Comparison of ENCODE assay signal across 8 cellular contexts in the genomic region with DNA sequence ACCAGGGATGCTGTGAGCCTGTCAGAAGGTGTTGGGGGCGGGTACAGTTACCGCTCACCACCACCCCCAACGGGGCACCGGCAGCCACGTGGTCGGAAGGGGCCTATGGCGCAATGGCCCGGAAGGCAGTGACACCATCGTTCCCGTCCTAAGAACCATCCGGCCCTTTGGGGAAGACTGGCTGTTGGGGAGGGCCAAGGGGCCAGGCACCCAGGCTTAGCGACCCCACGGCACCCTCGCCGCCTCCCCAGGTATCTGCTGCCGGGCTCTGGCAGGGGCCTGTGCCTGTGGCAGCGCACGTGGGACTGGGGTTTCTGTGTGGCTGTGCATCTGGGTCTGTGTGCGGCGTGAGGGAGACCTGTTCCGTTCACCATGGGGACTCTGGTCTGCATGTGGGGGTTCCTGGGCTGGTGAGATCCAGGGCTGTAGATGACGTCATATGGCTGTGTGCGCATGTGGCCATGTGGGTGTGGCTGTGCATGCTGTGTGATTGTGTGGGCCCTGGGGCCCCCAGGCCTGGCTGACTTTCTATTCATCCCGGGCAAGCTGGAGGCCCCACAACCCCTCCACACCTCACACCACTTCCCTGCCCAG. TPM values are rescaled to one million over a fixed set of nuclear protein-coding genes. Genes with fewer than 3 reads are reported as not detected.
DNase-seq lines count a peak whose midpoint lies in the region; ATAC-seq and TF ChIP-seq lines count a peak whose summit lies in the region.

No MANE protein-coding gene starts in this region.

- peak overlapping the region; percentile 85 to 100 for H3K4me3 Mint-ChIP-seq in stimulated activated naive CD8-positive, alpha-beta T cell treated with anti-CD3 and anti-CD28 coated beads, Interleukin-15, amount 100 ng/mL, for 72 hours

- H3K27me3 Mint-ChIP-seq in stimulated activated naive CD8-positive, alpha-beta T cell treated with anti-CD3 and anti-CD28 coated beads, Interleukin-15, amount 100 ng/mL, for 72 hours: no peaks in the 10 kb centered on the region

- peak; percentile 59 for DNase-seq in GM12864 (ENCODE audit: low read depth)
- peak; percentile 83 for DNase-seq in OCI-M1 (lab: John Stamatoyannopoulos, UW)
- peak; percentile 79 for DNase-seq in activated gamma-delta T cell treated with Interleukin-2 at 50 U/mL for 16 hours
- peak in 2 of 3 donors; percentile 69 to 89 for DNase-seq in mucosa of descending colon
- peak; percentile 86 to 93 for DNase-seq in stimulated activated naive CD8-positive, alpha-beta T cell treated with anti-CD3 and anti-CD28 coated beads, Interleukin-15, amount 100 ng/mL, for 72 hours
- DNase-seq in NCI-H1436 (lab: John Stamatoyannopoulos, UW): no peak
- DNase-seq in NCI-H128 (lab: John Stamatoyannopoulos, UW; ENCODE audit: unreplicated experiment): no peak

- H3K9me3 ChIP-seq in mucosa of descending colon: no peaks in the 10 kb centered on the region

- ATAC-seq in HG02588 (IDR thresholded peaks at IDR 0.05; ENCODE audit: unreplicated experiment): peak; percentile 63
- peak; percentile 71 for ATAC-seq in mucosa of descending colon
- peak; percentile 82 for ATAC-seq in stimulated activated naive CD8-positive, alpha-beta T cell treated with anti-CD3 and anti-CD28 coated beads, Interleukin-15, amount 100 ng/mL, for 72 hours

- H3K4me3 ChIP-seq in GM12864 (ENCODE audit: low read depth, low read length) (peak overlapping the region; percentile 84), mucosa of descending colon (no peak overlapping the region)

- intact Hi-C loops in mucosa of descending colon (cut with DNase I, micrococcal nuclease): loop anchor here in 1 of 2 donors (5.0 kb wide), 1 partner anchor 116 kb away; no protein-coding TSS in a partner anchor

- H3K9me3 Mint-ChIP-seq in stimulated activated naive CD8-positive, alpha-beta T cell treated with anti-CD3 and anti-CD28 coated beads, Interleukin-15, amount 100 ng/mL, for 72 hours: no peaks in the 10 kb centered on the region

- H3K36me3 ChIP-seq in mucosa of descending colon (ENCODE audit: low read depth): no peaks in the 10 kb centered on the region

- no peak for TF ChIP-seq CTCF in GM12864 (IDR thresholded peaks at IDR 0.05; ENCODE audit: low read depth, low read length, missing control alignments)
- TF ChIP-seq CTCF in mucosa of descending colon (IDR thresholded peaks at IDR 0.05): no peak

- peaks cover 6% of the 10 kb centered on the region for H3K4me1 ChIP-seq in mucosa of descending colon (ENCODE audit: low read depth)

- peaks cover 86% of the 10 kb centered on the region for H3K4me1 Mint-ChIP-seq in stimulated activated naive CD8-positive, alpha-beta T cell treated with anti-CD3 and anti-CD28 coated beads, Interleukin-15, amount 100 ng/mL, for 72 hours

- H3K27ac Mint-ChIP-seq in stimulated activated naive CD8-positive, alpha-beta T cell treated with anti-CD3 and anti-CD28 coated beads, Interleukin-15, amount 100 ng/mL, for 72 hours: peak overlapping the region; percentile 97 to 98

RNA-seq across cellular contexts. Expression of a gene that starts 0.7 kb away (rescaled TPM):
- 1 to 10 TPM in 1 of 3 donors, under 1 TPM in 1, not detected in 1; 0.41 to 1.0 TPM for total RNA-seq in mucosa of descending colon

RNA-seq across cellular contexts. Expression of a gene that starts 19.4 kb away (rescaled TPM):
- 10 to 100 TPM in 1 of 3 donors, 1 to 10 TPM in 2; 9.1 to 10.0 (median 9.9) TPM for total RNA-seq in mucosa of descending colon

RNA-seq across cellular contexts. Expression of a gene that starts 23.4 kb away (rescaled TPM):
- total RNA-seq in mucosa of descending colon: 1 to 10 TPM; 6.1 to 8.4 (median 7.6) TPM

Comparison
In these comparisons a context has a peak if more than half of its experiments do, and no peak if none do; other contexts are left out.
1. DNase-seq: peak in GM12864 (single experiment), OCI-M1 (single experiment), activated gamma-delta T cell treated with Interleukin-2 at 50 U/mL for 16 hours (single experiment), mucosa of descending colon (2 of 3) and stimulated activated naive CD8-positive, alpha-beta T cell treated with anti-CD3 and anti-CD28 coated beads, Interleukin-15, amount 100 ng/mL, for 72 hours (2 of 2); none in NCI-H1436 (single experiment) and NCI-H128 (single experiment).
2. Peak in every context shown above with its lines, with median percentiles within 50 percentile points of each other: ATAC-seq.